8 cellular contexts compared by ENCODE assay signal in the genomic region with DNA sequence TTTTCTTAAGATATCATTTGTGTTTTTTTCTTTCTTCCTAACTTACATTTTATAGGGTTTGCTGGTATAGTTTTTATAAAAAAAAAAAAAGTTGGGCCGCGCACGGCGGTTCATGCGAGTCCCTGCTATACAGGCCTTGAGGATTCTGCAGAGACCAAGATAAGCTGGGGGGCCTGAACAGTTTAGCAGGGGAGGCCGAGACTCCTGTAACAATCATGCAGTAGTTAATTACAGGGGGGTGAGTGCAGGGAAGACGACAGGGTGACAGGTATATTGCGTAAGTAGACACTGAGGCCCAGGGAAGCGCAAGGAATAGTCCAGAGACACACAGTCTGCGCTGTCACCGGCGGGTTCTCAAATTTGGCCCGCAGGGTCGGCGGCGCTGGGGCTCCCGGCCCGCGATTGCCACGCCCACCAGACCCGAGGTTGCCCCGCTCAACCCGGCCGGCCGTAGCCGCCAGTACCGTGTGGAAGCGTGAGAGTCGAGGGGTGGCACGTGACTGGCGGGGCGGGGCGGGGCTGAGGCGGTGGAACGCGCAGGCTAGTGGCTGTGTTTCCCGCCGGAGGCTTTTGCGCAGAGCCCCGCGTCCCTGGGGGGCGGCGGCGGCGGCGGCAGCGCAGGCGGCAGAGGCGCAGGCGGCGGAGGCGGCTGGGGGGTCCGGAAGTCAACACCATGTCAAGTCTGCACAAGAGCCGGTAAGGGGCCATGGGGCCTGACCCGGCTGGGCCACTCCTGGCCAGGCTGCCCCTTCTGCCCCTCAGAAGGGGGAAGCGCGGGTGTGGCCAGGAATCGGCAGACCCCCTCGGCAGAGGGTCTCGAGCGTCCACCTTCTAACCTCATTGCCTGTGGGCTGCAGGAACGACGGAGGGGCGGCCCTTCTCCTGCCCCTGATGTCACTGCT. TPM values are rescaled to one million over a fixed set of nuclear protein-coding genes. Genes with fewer than 3 reads are reported as not detected.
DNase-seq lines count a peak whose midpoint lies in the region; ATAC-seq, FAIRE-seq and TF ChIP-seq lines count a peak whose summit lies in the region.

TBC1D13 (plus strand) TSS at position 573 of the 902 bp plus-strand sequence; CDS start at position 674, 101 bp downstream.

- no peaks in the 10 kb centered on the region for H3K36me3 ChIP-seq in breast epithelium
- H3K36me3 ChIP-seq in small intestine (ENCODE audit: control insufficient read depth in 2 of 2, insufficient read depth in 2 of 2, low read length in 2 of 2): peaks cover 0 to 8% of the 10 kb centered on the region in 2 donors

- H3K27ac ChIP-seq in breast epithelium (peak within 1 kb of the TSS; percentile 88 to 90), small intestine (ENCODE audit: low read depth in 1 of 2, low read length in 1 of 2) (peak within 1 kb of the TSS; percentile 38 to 84)

- peak; percentile 77 for DNase-seq in ACHN
- peak; percentile 71 for DNase-seq in NCI-H226
- peak; percentile 81 to 90 for DNase-seq in breast epithelium (ENCODE audit: low spot score in 2 of 2)
- peak; percentile 99 for DNase-seq in iPS-NIHi11 (ENCODE audit: low spot score)
- peak; percentile 88 for DNase-seq in small intestine

- TF ChIP-seq POLR2A in breast epithelium (IDR thresholded peaks at IDR 0.05): peak; percentile 35

- H3K4me1 ChIP-seq in breast epithelium (peaks cover 0 to 5% of the 10 kb centered on the region in 2 donors), small intestine (ENCODE audit: control insufficient read depth in 2 of 2, insufficient read depth in 1 of 2, low read depth in 1 of 2, low read length in 1 of 2) (no peaks in the 10 kb centered on the region)

- FAIRE-seq in small intestine (lab: Jason Lieb, UNC): no peak

- H3K27me3 ChIP-seq in breast epithelium: no peaks in the 10 kb centered on the region
- H3K27me3 ChIP-seq in small intestine (ENCODE audit: control insufficient read depth in 2 of 2, insufficient read depth in 2 of 2, low read length in 2 of 2): no peaks in the 10 kb centered on the region

- in situ Hi-C loops in ACHN (cut with HindIII; ENCODE audit: low pct_ligation_motif_present, low pct_unique_long_range_greater_than_20kb, low sequenced_read_pairs): no loop called here

- WGBS in small intestine, 3 donors: 7 to 9% (median 8%) methylated on average over 55 to 64 of the region's 64 CpGs

- H3K4me3 ChIP-seq in WI38 (ENCODE audit: low read depth, low read length) (peak within 1 kb of the TSS; percentile 96), breast epithelium (peak within 1 kb of the TSS; percentile 78 to 99 (median 98)), small intestine (ENCODE audit: low read depth in 1 of 2, low read length in 2 of 2) (peak within 1 kb of the TSS; percentile 77 to 91)

- TF ChIP-seq CTCF in WI38 (IDR thresholded peaks at IDR 0.05; ENCODE audit: low read depth, low read length) (no peak), breast epithelium (IDR thresholded peaks at IDR 0.05) (no peak)

- no peaks in the 10 kb centered on the region for H3K9me3 ChIP-seq in breast epithelium
- no peaks in the 10 kb centered on the region for H3K9me3 ChIP-seq in small intestine (ENCODE audit: control insufficient read depth, low read depth)

- intact Hi-C loops in breast epithelium (cut with DNase I; ENCODE audit: low total_unique reads): no loop called here

- peak; percentile 83 for ATAC-seq in GM18907 (IDR thresholded peaks at IDR 0.05; ENCODE audit: unreplicated experiment)
- peak; percentile 86 for ATAC-seq in HG03139 (IDR thresholded peaks at IDR 0.05; ENCODE audit: unreplicated experiment)

RNA-seq across cellular contexts. Expression of gene TBC1D13, which starts in this region (rescaled TPM):
- 10 to 100 TPM; 14.4 to 20.0 (median 16.2) TPM for total RNA-seq in breast epithelium
- polyA plus RNA-seq in small intestine: 10 to 100 TPM; 16.2 to 30.2 (median 17.8) TPM

Comparison
In these comparisons a context has a peak if more than half of its experiments do, and no peak if none do; other contexts are left out.
1. Peak in every context shown above with its lines: DNase-seq, ATAC-seq, H3K4me3 ChIP-seq and H3K27ac ChIP-seq.